In the genomic region with DNA sequence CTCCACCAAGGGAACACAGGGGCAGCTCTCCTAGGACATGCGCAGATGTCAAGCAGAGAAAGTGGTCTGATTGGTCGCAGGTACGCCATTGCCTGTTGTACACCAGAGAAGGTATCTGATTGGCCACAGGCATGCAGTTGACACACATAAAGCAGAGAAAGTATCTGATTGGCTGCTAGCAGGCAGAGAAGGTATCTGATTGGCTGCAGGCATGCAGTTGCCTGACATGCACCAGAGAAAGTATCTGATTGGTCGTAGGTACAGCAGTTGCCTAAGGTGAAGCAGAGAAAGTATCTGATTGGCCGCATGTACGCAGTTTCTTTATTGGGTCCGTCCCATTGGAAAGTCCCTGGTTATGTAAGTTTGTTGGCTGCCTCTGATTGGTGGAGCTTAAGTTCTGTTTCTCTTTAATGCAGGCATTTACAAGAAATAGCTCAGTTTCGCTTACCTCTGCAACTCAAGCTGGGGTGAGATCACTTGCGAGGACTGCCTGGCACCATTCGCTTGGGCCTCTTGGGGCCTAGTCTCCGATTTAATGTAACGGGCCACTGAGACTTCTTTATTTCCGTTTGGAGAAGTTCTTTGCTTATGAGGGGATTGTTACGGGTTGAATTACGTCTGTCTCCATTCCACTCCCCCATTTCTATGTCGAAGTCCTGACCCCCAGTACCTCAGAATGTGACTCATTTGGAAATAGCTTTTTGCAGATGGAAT, we compare ENCODE assay signal across 8 cellular contexts.
DNase-seq lines count a peak whose midpoint lies in the region; ATAC-seq lines count a peak whose summit lies in the region.

No MANE protein-coding gene starts in this region.

- peak; percentile 75 for ATAC-seq in GM19463 (IDR thresholded peaks at IDR 0.05; ENCODE audit: unreplicated experiment)
- peak; percentile 73 for ATAC-seq in HG03558 (IDR thresholded peaks at IDR 0.05; ENCODE audit: extremely low read depth, unreplicated experiment)

- peak; percentile 41 for DNase-seq in EH (ENCODE audit: low read depth)
- DNase-seq in dermis blood vessel endothelial cell, result peak; percentile 50
- no peak for DNase-seq in C1 segment of cervical spinal cord (lab: John Stamatoyannopoulos, UW)
- DNase-seq in NCI-H2171 (lab: John Stamatoyannopoulos, UW), result no peak
- DNase-seq in cerebellar nuclear complex (lab: John Stamatoyannopoulos, UW), result no peak
- no peak for DNase-seq in anterior cingulate cortex (lab: John Stamatoyannopoulos, UW)

Comparison
In these comparisons a context has a peak if more than half of its experiments do, and no peak if none do; other contexts are left out.
1. DNase-seq: peak in EH (single experiment) and dermis blood vessel endothelial cell (single experiment); none in C1 segment of cervical spinal cord (0 of 14), NCI-H2171 (single experiment), cerebellar nuclear complex (0 of 2) and anterior cingulate cortex (0 of 58).